ENCODE assay signal across 8 cellular contexts in genomic region chr1:59814180-59814900, GRCh38.
A peak's percentile ranks its signal among the peaks of the same experiment; 100 is the strongest.
DNase-seq lines count a peak whose midpoint lies in the region; ATAC-seq lines count a peak whose summit lies in the region.

No MANE protein-coding gene starts in this region.

- no peaks in the 10 kb centered on the region for H3K9me3 ChIP-seq in effector memory CD4-positive, alpha-beta T cell (ENCODE audit: control insufficient read depth, low read length)
- no peaks in the 10 kb centered on the region for H3K9me3 ChIP-seq in mucosa of rectum (ENCODE audit: control insufficient read depth in 2 of 2, low read length in 2 of 2)

- peak overlapping the region in 1 of 2 donors; percentile 74 for H3K9ac ChIP-seq in mucosa of rectum (ENCODE audit: low read depth in 1 of 2, low read length in 2 of 2)

- no peaks in the 10 kb centered on the region for H3K27me3 ChIP-seq in effector memory CD4-positive, alpha-beta T cell (replicated peaks; ENCODE audit: control insufficient read depth, insufficient read depth, low read length, poor library complexity, severe bottlenecking)
- H3K27me3 ChIP-seq in mucosa of rectum (ENCODE audit: control insufficient read depth in 2 of 2, insufficient read depth in 2 of 2, low read length in 2 of 2), result peaks cover 0 to 2% of the 10 kb centered on the region in 2 donors

- no peaks in the 10 kb centered on the region for H3K36me3 ChIP-seq in effector memory CD4-positive, alpha-beta T cell (ENCODE audit: control insufficient read depth, insufficient read depth, low read length)
- H3K36me3 ChIP-seq in mucosa of rectum (ENCODE audit: control insufficient read depth in 2 of 2, insufficient read depth in 2 of 2, low read length in 2 of 2), result no peaks in the 10 kb centered on the region

- peak overlapping the region; percentile 62 for H3K27ac ChIP-seq in effector memory CD4-positive, alpha-beta T cell (ENCODE audit: insufficient read depth, low read length, poor library complexity, severe bottlenecking)
- H3K27ac ChIP-seq in mucosa of rectum (ENCODE audit: low read depth in 2 of 2, low read length in 2 of 2), result peak overlapping the region; percentile 53 to 74

- peaks cover 7% of the 10 kb centered on the region for H3K4me1 ChIP-seq in effector memory CD4-positive, alpha-beta T cell (ENCODE audit: control insufficient read depth, insufficient read depth, low read length, poor library complexity, severe bottlenecking)
- peaks cover 5 to 7% of the 10 kb centered on the region in 2 donors for H3K4me1 ChIP-seq in mucosa of rectum (ENCODE audit: control insufficient read depth in 2 of 2, insufficient read depth in 2 of 2, low read length in 2 of 2)

- peak overlapping the region; percentile 57 for H3K4me3 ChIP-seq in effector memory CD4-positive, alpha-beta T cell (ENCODE audit: insufficient read depth, low read depth, low read length, poor library complexity, severe bottlenecking)
- peak overlapping the region; percentile 73 to 87 for H3K4me3 ChIP-seq in mucosa of rectum (ENCODE audit: low read length in 2 of 2)

- DNase-seq in NCI-H446 treated with DMSO at 0.1 percent for 48 hours (lab: John Stamatoyannopoulos, UW) (peak; percentile 87), NOMO-1 treated with DMSO at 0.1 percent for 48 hours (lab: John Stamatoyannopoulos, UW; ENCODE audit: unreplicated experiment) (no peak)
- peak; percentile 66 to 82 for DNase-seq in activated CD8-positive, alpha-beta memory T cell treated with anti-CD3 and anti-CD28 coated beads for 4 hours (ENCODE audit: low read depth in 2 of 2)
- peak; percentile 79 to 82 (median 80) for DNase-seq in effector memory CD4-positive, alpha-beta T cell
- DNase-seq in stimulated activated CD8-positive, alpha-beta memory T cell treated with anti-CD3 and anti-CD28 coated beads, Interleukin-2, amount 100 ng/mL, for 48 hours (ENCODE audit: low read depth in 2 of 2), result peak; percentile 57 to 61

- peak; percentile 95 for ATAC-seq in GM18870 (IDR thresholded peaks at IDR 0.05; ENCODE audit: unreplicated experiment)
- ATAC-seq in HG03095 (IDR thresholded peaks at IDR 0.05; ENCODE audit: unreplicated experiment), result peak; percentile 92
